ENCODE assay signal across 25 cellular contexts in genomic region chr4:84837751-84838150, GRCh38.
"Had no signal": no experiment of that assay in that cellular context is flagged by ENCODE, and none has a peak within 500 bp of the region (broad histone marks: within the 10 kb centered on the region; RNA-seq: fewer than 3 reads in every experiment).

No MANE protein-coding gene starts in this region.

- H3K4me1 ChIP-seq: ascending aorta, esophagus squamous epithelium, psoas muscle, stomach, vagina had no signal

- H3K9ac ChIP-seq: neural progenitor cell had no signal

- H3K4me2 ChIP-seq: neural progenitor cell had no signal

- H3K9me3 ChIP-seq: ascending aorta, esophagus squamous epithelium, psoas muscle, stomach, vagina had no signal

- H3K4me3 Mint-ChIP-seq: activated naive CD4-positive, alpha-beta T cell treated with anti-CD3 and anti-CD28 coated beads for 36 hours; activated T-cell treated with anti-CD3 and anti-CD28 coated beads, Interleukin-2, amount 50 U/mL, for 4 hours; dendritic cell treated with granulocyte-macrophage colony-stimulating factor and Interleukin-4, amounts not matched to agents 40 ng/mL and 50 ng/mL, for 4 days; naive B cell; neural progenitor cell; stimulated activated effector memory CD8-positive, alpha-beta T cell treated with anti-CD3 and anti-CD28 coated beads, Interleukin-12 subunit alpha, Interleukin-12 subunit beta, amount 100 ng/mL, for 72 hours; T-cell had no signal

- H3K36me3 Mint-ChIP-seq: naive B cell; stimulated activated effector memory CD8-positive, alpha-beta T cell treated with anti-CD3 and anti-CD28 coated beads, Interleukin-12 subunit alpha, Interleukin-12 subunit beta, amount 100 ng/mL, for 72 hours; T-cell had no signal

- ATAC-seq: activated T-cell treated with anti-CD3 and anti-CD28 coated beads, Interleukin-2, amount 50 U/mL, for 4 hours; left colon; psoas muscle; right cardiac atrium; stimulated activated effector memory CD8-positive, alpha-beta T cell treated with anti-CD3 and anti-CD28 coated beads, Interleukin-12 subunit alpha, Interleukin-12 subunit beta, amount 100 ng/mL, for 72 hours; T-cell had no signal

- H3K9me3 Mint-ChIP-seq: activated naive CD4-positive, alpha-beta T cell treated with anti-CD3 and anti-CD28 coated beads for 36 hours; activated T-cell treated with anti-CD3 and anti-CD28 coated beads, Interleukin-2, amount 50 U/mL, for 4 hours; dendritic cell treated with granulocyte-macrophage colony-stimulating factor and Interleukin-4, amounts not matched to agents 40 ng/mL and 50 ng/mL, for 4 days; naive B cell; neural progenitor cell; T-cell had no signal

- H2AFZ ChIP-seq: neural progenitor cell had no signal

- H3K27ac ChIP-seq: ascending aorta, esophagus squamous epithelium, neural progenitor cell, psoas muscle, stomach, vagina had no signal

- H3K27me3 Mint-ChIP-seq: dendritic cell treated with granulocyte-macrophage colony-stimulating factor and Interleukin-4, amounts not matched to agents 40 ng/mL and 50 ng/mL, for 4 days; naive B cell; T-cell had no signal

- H3K4me1 Mint-ChIP-seq: naive B cell; stimulated activated effector memory CD8-positive, alpha-beta T cell treated with anti-CD3 and anti-CD28 coated beads, Interleukin-12 subunit alpha, Interleukin-12 subunit beta, amount 100 ng/mL, for 72 hours; T-cell had no signal

- DNase-seq: activated CD4-positive, alpha-beta T cell treated with anti-CD3 and anti-CD28 coated beads for 48 hours; activated CD4-positive, CD25-positive, alpha-beta regulatory T cell; activated CD8-positive, alpha-beta memory T cell treated with anti-CD3 and anti-CD28 coated beads, Interleukin-2, amount 50 U/mL, for 4 hours; activated naive CD4-positive, alpha-beta T cell treated with anti-CD3 and anti-CD28 coated beads for 36 hours; activated T-cell treated with anti-CD3 and anti-CD28 coated beads, Interleukin-2, amount 50 U/mL, for 4 hours; effector CD8-positive, alpha-beta T cell; esophagus squamous epithelium; hippocampal formation; islet precursor cell; left colon; naive B cell; psoas muscle; right cardiac atrium; small intestine; stimulated activated CD4-positive, alpha-beta T cell treated with anti-CD3 and anti-CD28 coated beads, Interleukin-4, amount 100 ng/mL, for 1 hour; stomach; T-cell; T-helper 9 cell; trophoblast cell had no signal

- H3K27me3 ChIP-seq: ascending aorta, esophagus squamous epithelium, neural progenitor cell, stomach, vagina had no signal

- H3K27ac Mint-ChIP-seq: activated naive CD4-positive, alpha-beta T cell treated with anti-CD3 and anti-CD28 coated beads for 36 hours; naive B cell; neural progenitor cell; stimulated activated effector memory CD8-positive, alpha-beta T cell treated with anti-CD3 and anti-CD28 coated beads, Interleukin-12 subunit alpha, Interleukin-12 subunit beta, amount 100 ng/mL, for 72 hours; T-cell had no signal

- H3K4me3 ChIP-seq: ascending aorta, esophagus squamous epithelium, lung, neural progenitor cell, psoas muscle, stomach, vagina had no signal
